8 cellular contexts compared by ENCODE assay signal in genomic region chr2:171416009-171416926, GRCh38.
DNase-seq lines count a peak whose midpoint lies in the region; ATAC-seq and FAIRE-seq lines count a peak whose summit lies in the region.

No MANE protein-coding gene starts in this region.

- no peaks in the 10 kb centered on the region for H3K27me3 ChIP-seq in NT2/D1 (ENCODE audit: insufficient read depth, insufficient read length)
- no peaks in the 10 kb centered on the region for H3K27me3 ChIP-seq in muscle layer of colon (ENCODE audit: control insufficient read depth in 1 of 2, insufficient read depth in 2 of 2, low read length in 2 of 2)

- H3K36me3 ChIP-seq in NT2/D1 (ENCODE audit: insufficient read depth, insufficient read length, low read length) (peaks cover 6% of the 10 kb centered on the region), muscle layer of colon (ENCODE audit: insufficient read depth, low read length) (no peaks in the 10 kb centered on the region)

- ATAC-seq in GM21515 (IDR thresholded peaks at IDR 0.05; ENCODE audit: unreplicated experiment): peak; percentile 72

- peak; percentile 86 for FAIRE-seq in HTR-8/SVneo (lab: Jason Lieb, UNC)

- H3K4me1 ChIP-seq in NT2/D1 (ENCODE audit: insufficient read depth, insufficient read length): no peaks in the 10 kb centered on the region
- peaks cover 18% of the 10 kb centered on the region for H3K4me1 ChIP-seq in muscle layer of colon (ENCODE audit: insufficient read depth, low read length)

- H3K9ac ChIP-seq in NT2/D1 (ENCODE audit: insufficient read length, low read depth) (no peak overlapping the region), muscle layer of colon (ENCODE audit: low read length) (no peak overlapping the region)

- H3K9me3 ChIP-seq in NT2/D1 (ENCODE audit: insufficient read depth, low read length) (no peaks in the 10 kb centered on the region), muscle layer of colon (ENCODE audit: low read length) (no peaks in the 10 kb centered on the region)

- DNase-seq in DMS114 treated with DMSO at 0.1 percent for 48 hours (lab: John Stamatoyannopoulos, UW; ENCODE audit: unreplicated experiment) (peak; percentile 32), HTR-8/SVneo (ENCODE audit: insufficient read length, low spot score) (peak; percentile 81), NT2/D1 (ENCODE audit: low read depth, low spot score) (peak; percentile 78), epidermal melanocyte (ENCODE audit: insufficient read length, low spot score) (peak; percentile 63)
- peak; percentile 71 for DNase-seq in activated CD8-positive, alpha-beta memory T cell treated with anti-CD3 and anti-CD28 coated beads, Interleukin-2, amount 50 U/mL, for 24 hours (ENCODE audit: extremely low read depth)
- DNase-seq in stimulated activated CD8-positive, alpha-beta memory T cell treated with anti-CD3 and anti-CD28 coated beads, Interleukin-4, amount 100 ng/mL, for 48 hours: peak; percentile 85

- H3K4me3 ChIP-seq in NT2/D1 (ENCODE audit: insufficient read length, low read depth) (no peak overlapping the region), muscle layer of colon (ENCODE audit: low read depth in 1 of 2, low read length in 2 of 2) (no peak overlapping the region)

- H3K27ac ChIP-seq in muscle layer of colon (ENCODE audit: low read depth, low read length): peak overlapping the region; percentile 15

Comparison
In these comparisons a context has a peak if more than half of its experiments do, and no peak if none do; other contexts are left out.
1. DNase-seq: peak in every context shown above with its lines; median percentile 85 in stimulated activated CD8-positive, alpha-beta memory T cell treated with anti-CD3 and anti-CD28 coated beads, Interleukin-4, amount 100 ng/mL, for 48 hours; 81 in HTR-8/SVneo; 78 in NT2/D1; 71 in activated CD8-positive, alpha-beta memory T cell treated with anti-CD3 and anti-CD28 coated beads, Interleukin-2, amount 50 U/mL, for 24 hours; 63 in epidermal melanocyte; 32 in DMS114 treated with DMSO at 0.1 percent for 48 hours.